17 cellular contexts compared by ENCODE assay signal in genomic region chr6:75124085-75124484, GRCh38.
"Had no signal": no experiment of that assay in that cellular context is flagged by ENCODE, and none has a peak within 500 bp of the region (broad histone marks: within the 10 kb centered on the region; RNA-seq: fewer than 3 reads in every experiment).

No MANE protein-coding gene starts in this region.

- H3K4me1 ChIP-seq: esophagus squamous epithelium, heart right ventricle had no signal

- H3K4me1 Mint-ChIP-seq: naive thymus-derived CD4-positive, alpha-beta T cell; nephron progenitor cell had no signal

- H3K4me3 Mint-ChIP-seq: naive thymus-derived CD4-positive, alpha-beta T cell; nephron progenitor cell had no signal

- H3K4me3 ChIP-seq: esophagus squamous epithelium, heart right ventricle had no signal

- H3K27me3 ChIP-seq: esophagus squamous epithelium, heart right ventricle, neutrophil had no signal

- DNase-seq: effector memory CD4-positive, alpha-beta T cell; esophagus squamous epithelium; heart right ventricle; hypothalamus; islet precursor cell; mammary epithelial cell; naive thymus-derived CD4-positive, alpha-beta T cell; nephron progenitor cell; posterior cingulate gyrus; right cardiac atrium; small intestine; stimulated activated CD4-positive, alpha-beta T cell treated with anti-CD3 and anti-CD28 coated beads, Interleukin-12 subunit alpha, Interleukin-12 subunit beta, amount 100 ng/mL, for 4 hours; stimulated activated naive CD4-positive, alpha-beta T cell treated with Interleukin-2 at 50 U/mL for 16 hours; trophoblast cell had no signal

- H3K9me3 ChIP-seq: esophagus squamous epithelium, heart right ventricle, neutrophil had no signal

- H3K27ac ChIP-seq: epithelial cell of prostate, esophagus squamous epithelium, heart right ventricle, neutrophil had no signal

- ATAC-seq: heart right ventricle; left lobe of liver; naive thymus-derived CD4-positive, alpha-beta T cell; right cardiac atrium had no signal

- H3K27ac Mint-ChIP-seq: naive thymus-derived CD4-positive, alpha-beta T cell; nephron progenitor cell had no signal

- H3K36me3 ChIP-seq: neutrophil had no signal

- H3K9me3 Mint-ChIP-seq: naive thymus-derived CD4-positive, alpha-beta T cell; nephron progenitor cell had no signal

- H3K36me3 Mint-ChIP-seq: naive thymus-derived CD4-positive, alpha-beta T cell had no signal
